1 cellular context compared by ENCODE assay signal in the genomic region with DNA sequence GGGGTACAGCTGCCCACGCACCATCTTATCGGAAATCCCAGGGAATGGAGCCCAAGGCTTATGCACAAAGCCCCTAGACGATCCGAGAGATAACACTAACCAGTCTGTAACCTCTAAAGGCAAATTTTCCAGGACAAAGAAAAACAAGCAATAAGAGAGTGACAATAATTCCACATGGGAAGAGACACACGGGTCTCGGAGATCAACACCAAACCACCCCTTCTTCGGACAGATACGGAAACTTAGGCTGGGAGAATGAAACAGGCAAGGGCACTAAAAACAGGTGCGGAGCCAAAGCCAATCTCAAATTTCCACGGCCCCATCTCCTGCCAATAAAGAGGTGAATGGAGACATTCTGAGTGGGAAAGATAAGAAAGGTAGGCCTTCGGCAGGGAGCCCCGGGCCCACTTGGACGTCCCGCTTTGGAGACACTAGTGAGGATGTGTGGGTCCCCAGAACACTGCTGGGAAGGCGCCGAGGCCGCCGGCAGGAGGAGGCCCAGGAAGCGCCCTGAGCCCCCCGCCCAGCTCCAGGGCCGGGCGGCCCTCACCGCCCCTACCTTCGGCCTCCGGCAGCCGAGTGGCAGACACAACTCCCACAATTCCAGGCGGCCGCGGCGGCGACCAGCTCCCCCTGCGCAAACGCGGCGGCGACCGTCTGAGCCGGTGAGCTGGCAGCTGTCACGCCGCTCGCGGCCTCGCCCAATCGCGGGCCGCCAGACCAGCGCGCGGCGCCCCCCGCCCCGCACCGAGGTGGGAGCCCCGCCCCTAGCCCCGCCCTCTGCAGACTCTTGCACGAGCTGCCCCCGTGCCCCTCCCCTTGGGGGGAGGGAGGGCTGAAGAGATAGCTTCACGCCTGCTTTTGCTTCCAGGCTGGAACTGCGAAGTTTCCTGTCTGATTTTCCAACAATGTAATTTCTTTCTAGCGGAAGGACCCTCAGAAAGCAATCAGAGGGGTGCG.
TF ChIP-seq lines count a peak whose summit lies in the region.

SIL1 (minus strand) TSS at position 659 of the 960 bp plus-strand sequence. CDS start 70,525 bp downstream, outside the sequence.

TF ChIP-seq in HepG2, 621 proteins besides CTCF, POLR2A, EP300 and RAD21 (continued from another document and continues in another):
- TF ChIP-seq BATF2 (CRISPR knock-in tag; IDR thresholded peaks at IDR 0.05) (no peak), HDAC1 (CRISPR knock-in tag; IDR thresholded peaks at IDR 0.05) (no peak; the same call in 1 of the 2 replicates), TEAD3 (CRISPR knock-in tag; optimal IDR thresholded peaks at IDR 0.05; ENCODE audit: borderline replicate concordance) (peak; percentile 56), FOSL2 (CRISPR knock-in tag; IDR thresholded peaks at IDR 0.05) (0 out of 2 replicates have a peak, but pooled peaks have one; percentile 27), ZNF274 (CRISPR knock-in tag; IDR thresholded peaks at IDR 0.05) (no peak; the same call in 1 of the 2 replicates), ZNF543 (CRISPR knock-in tag; IDR thresholded peaks at IDR 0.05) (no peak), MZF1 (CRISPR knock-in tag; IDR thresholded peaks at IDR 0.05; ENCODE audit: borderline replicate concordance) (no peak), ETV6 (CRISPR knock-in tag; conservative IDR thresholded peaks at IDR 0.05) (peak; percentile 85), ZNF674 (CRISPR knock-in tag; IDR thresholded peaks at IDR 0.05; ENCODE audit: low read depth) (no peak), SMARCC2 (IDR thresholded peaks at IDR 0.05) (no peak), SSRP1 (CRISPR knock-in tag; IDR thresholded peaks at IDR 0.05) (no peak), KLF6 (CRISPR knock-in tag; IDR thresholded peaks at IDR 0.05) (peak; percentile 70; the same call in 1 of the 2 replicates), YY1 (IDR thresholded peaks at IDR 0.05; ENCODE audit: insufficient read depth, insufficient replicate concordance, low read depth, low read length) (peak; percentile 76), SNAPC4 (CRISPR knock-in tag; IDR thresholded peaks at IDR 0.05) (no peak), NCOA5 (CRISPR knock-in tag; IDR thresholded peaks at IDR 0.05) (no peak), RBM22 (optimal IDR thresholded peaks at IDR 0.05; ENCODE audit: low read length) (no peak), ZNF629 (CRISPR knock-in tag; conservative IDR thresholded peaks at IDR 0.05) (no peak), ZSCAN20 (CRISPR knock-in tag; IDR thresholded peaks at IDR 0.05; ENCODE audit: borderline replicate concordance) (no peak), GATAD2A (CRISPR knock-in tag; IDR thresholded peaks at IDR 0.05) (no peak), BRCA1 (CRISPR knock-in tag; IDR thresholded peaks at IDR 0.05) (0 out of 2 replicates have a peak, but pooled peaks have one; percentile 41), KAT2B (IDR thresholded peaks at IDR 0.05; ENCODE audit: borderline replicate concordance, low read depth, low read length) (no peak), ZNF577 (CRISPR knock-in tag; IDR thresholded peaks at IDR 0.05; ENCODE audit: borderline replicate concordance, low read depth) (no peak), IRF9 (CRISPR knock-in tag; IDR thresholded peaks at IDR 0.05; ENCODE audit: borderline replicate concordance) (0 out of 2 replicates have a peak, but pooled peaks have one; percentile 44), TCF7 (IDR thresholded peaks at IDR 0.05; ENCODE audit: low read depth) (no peak), JDP2 (CRISPR knock-in tag; IDR thresholded peaks at IDR 0.05; ENCODE audit: borderline replicate concordance) (no peak), KLF9 (CRISPR knock-in tag; IDR thresholded peaks at IDR 0.05; ENCODE audit: low read depth) (peak; percentile 64; the same call in 1 of the 2 replicates), ZNF720 (CRISPR knock-in tag; IDR thresholded peaks at IDR 0.05) (no peak), KAT8 (CRISPR knock-in tag; IDR thresholded peaks at IDR 0.05) (peak; percentile 83), HOXA7 (CRISPR knock-in tag; IDR thresholded peaks at IDR 0.05) (no peak), ZNF207 (IDR thresholded peaks at IDR 0.05; ENCODE audit: borderline replicate concordance) (no peak), ELF4 (CRISPR knock-in tag; IDR thresholded peaks at IDR 0.05; ENCODE audit: borderline replicate concordance) (no peak), MIXL1 (CRISPR knock-in tag; IDR thresholded peaks at IDR 0.05) (no peak), SUZ12 (IDR thresholded peaks at IDR 0.05; ENCODE audit: low read depth, low read length) (peak; percentile 27; the same call in 1 of the 2 replicates), POGZ (CRISPR knock-in tag; IDR thresholded peaks at IDR 0.05) (peak; percentile 58), ZNF33B (CRISPR knock-in tag; IDR thresholded peaks at IDR 0.05) (no peak), FOXP1 (IDR thresholded peaks at IDR 0.05) (no peak), FOXP1 (CRISPR knock-in tag; IDR thresholded peaks at IDR 0.05) (no peak), PHF8 (CRISPR knock-in tag; IDR thresholded peaks at IDR 0.05) (peak; percentile 90)
- TF ChIP-seq, protein P1, sequence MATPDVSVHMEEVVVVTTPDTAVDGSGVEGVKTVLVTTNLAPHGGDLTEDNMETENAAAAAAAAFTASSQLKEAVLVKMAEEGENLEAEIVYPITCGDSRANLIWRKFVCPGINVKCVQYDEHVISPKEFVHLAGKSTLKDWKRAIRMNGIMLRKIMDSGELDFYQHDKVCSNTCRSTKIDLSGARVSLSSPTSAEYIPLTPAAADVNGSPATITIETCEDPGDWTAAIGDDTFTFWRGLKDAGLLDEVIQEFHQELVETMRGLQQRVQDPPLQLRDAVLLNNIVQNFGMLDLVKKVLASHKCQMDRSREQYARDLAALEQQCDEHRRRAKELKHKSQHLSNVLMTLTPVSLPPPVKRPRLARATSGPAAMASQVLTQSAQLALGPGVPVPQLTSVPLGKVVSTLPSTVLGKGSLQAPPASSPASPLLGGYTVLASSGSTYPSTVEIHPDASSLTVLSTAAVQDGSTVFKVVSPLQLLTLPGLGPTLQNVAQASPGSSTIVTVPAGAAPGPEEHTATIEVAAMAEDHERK (CRISPR knock-in tag; IDR thresholded peaks at IDR 0.05; ENCODE audit: low read depth): no peak
- TF ChIP-seq, protein P2, sequence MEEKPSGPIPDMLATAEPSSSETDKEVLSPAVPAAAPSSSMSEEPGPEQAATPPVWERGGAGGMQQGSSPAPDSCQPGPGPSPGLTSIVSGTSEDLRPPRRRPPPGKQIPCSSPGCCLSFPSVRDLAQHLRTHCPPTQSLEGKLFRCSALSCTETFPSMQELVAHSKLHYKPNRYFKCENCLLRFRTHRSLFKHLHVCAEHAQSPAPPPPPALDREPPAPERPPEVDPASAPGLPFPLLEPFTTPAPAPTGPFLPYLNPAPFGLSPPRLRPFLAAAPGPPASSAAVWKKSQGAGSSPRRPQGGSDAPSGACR (CRISPR knock-in tag; IDR thresholded peaks at IDR 0.05): no peak
- TF ChIP-seq, protein P3, sequence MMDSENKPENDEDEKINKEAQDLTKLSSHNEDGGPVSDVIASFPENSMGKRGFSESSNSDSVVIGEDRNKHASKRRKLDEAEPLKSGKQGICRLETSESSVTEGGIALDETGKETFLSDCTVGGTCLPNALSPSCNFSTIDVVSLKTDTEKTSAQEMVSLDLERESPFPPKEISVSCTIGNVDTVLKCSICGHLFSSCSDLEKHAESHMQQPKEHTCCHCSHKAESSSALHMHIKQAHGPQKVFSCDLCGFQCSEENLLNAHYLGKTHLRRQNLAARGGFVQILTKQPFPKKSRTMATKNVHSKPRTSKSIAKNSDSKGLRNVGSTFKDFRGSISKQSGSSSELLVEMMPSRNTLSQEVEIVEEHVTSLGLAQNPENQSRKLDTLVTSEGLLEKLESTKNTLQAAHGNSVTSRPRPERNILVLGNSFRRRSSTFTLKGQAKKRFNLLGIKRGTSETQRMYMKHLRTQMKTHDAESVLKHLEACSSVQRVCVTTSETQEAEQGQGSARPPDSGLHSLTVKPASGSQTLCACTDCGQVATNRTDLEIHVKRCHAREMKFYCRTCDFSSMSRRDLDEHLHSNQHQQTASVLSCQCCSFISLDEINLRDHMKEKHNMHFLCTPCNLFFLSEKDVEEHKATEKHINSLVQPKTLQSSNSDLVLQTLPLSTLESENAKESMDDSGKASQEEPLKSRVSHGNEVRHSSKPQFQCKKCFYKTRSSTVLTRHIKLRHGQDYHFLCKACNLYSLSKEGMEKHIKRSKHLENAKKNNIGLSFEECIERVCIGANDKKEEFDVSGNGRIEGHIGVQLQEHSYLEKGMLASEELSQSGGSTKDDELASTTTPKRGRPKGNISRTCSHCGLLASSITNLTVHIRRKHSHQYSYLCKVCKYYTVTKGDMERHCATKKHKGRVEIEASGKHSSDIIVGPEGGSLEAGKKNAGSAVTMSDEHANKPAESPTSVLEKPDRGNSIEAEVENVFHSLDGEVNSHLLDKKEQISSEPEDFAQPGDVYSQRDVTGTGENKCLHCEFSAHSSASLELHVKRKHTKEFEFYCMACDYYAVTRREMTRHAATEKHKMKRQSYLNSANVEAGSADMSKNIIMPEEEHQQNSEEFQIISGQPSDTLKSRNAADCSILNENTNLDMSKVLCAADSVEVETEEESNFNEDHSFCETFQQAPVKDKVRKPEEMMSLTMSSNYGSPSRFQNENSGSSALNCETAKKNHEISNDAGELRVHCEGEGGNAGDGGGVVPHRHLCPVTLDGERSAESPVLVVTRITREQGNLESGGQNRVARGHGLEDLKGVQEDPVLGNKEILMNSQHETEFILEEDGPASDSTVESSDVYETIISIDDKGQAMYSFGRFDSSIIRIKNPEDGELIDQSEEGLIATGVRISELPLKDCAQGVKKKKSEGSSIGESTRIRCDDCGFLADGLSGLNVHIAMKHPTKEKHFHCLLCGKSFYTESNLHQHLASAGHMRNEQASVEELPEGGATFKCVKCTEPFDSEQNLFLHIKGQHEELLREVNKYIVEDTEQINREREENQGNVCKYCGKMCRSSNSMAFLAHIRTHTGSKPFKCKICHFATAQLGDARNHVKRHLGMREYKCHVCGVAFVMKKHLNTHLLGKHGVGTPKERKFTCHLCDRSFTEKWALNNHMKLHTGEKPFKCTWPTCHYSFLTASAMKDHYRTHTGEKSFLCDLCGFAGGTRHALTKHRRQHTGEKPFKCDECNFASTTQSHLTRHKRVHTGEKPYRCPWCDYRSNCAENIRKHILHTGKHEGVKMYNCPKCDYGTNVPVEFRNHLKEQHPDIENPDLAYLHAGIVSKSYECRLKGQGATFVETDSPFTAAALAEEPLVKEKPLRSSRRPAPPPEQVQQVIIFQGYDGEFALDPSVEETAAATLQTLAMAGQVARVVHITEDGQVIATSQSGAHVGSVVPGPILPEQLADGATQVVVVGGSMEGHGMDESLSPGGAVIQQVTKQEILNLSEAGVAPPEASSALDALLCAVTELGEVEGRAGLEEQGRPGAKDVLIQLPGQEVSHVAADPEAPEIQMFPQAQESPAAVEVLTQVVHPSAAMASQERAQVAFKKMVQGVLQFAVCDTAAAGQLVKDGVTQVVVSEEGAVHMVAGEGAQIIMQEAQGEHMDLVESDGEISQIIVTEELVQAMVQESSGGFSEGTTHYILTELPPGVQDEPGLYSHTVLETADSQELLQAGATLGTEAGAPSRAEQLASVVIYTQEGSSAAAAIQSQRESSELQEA (CRISPR knock-in tag; IDR thresholded peaks at IDR 0.05; ENCODE audit: not compliant biosample characterization): no peak
